Comparison of ENCODE assay signal across 21 cellular contexts in genomic region chr11:122804796-122805195, GRCh38. TPM values are rescaled to one million over a fixed set of nuclear protein-coding genes. Genes with fewer than 3 reads are reported as not detected.
A peak's percentile ranks its signal among the peaks of the same experiment; 100 is the strongest.
DNase-seq lines count a peak whose midpoint lies in the region; ATAC-seq, FAIRE-seq and TF ChIP-seq lines count a peak whose summit lies in the region.
"Had no signal": no experiment of that assay in that cellular context is flagged by ENCODE, and none has a peak within 500 bp of the region (broad histone marks: within the 10 kb centered on the region; RNA-seq: fewer than 3 reads in every experiment).

No MANE protein-coding gene starts in this region.

- no peaks in the 10 kb centered on the region for H3K27me3 ChIP-seq in colonic mucosa

- no peak overlapping the region for H3K4me3 ChIP-seq in colonic mucosa

- H3K36me3 Mint-ChIP-seq in endothelial cell (ENCODE audit: low read depth, unreplicated experiment) (peaks cover 17% of the 10 kb centered on the region), osteocyte (ENCODE audit: unreplicated experiment) (peaks cover 7% of the 10 kb centered on the region)
- H3K36me3 Mint-ChIP-seq in natural killer cell treated with Interleukin-12 subunit alpha and Interleukin-12 subunit beta and Interleukin-15 and Interleukin-18, amount 100 ng/mL, for 72 hours: no peaks in the 10 kb centered on the region

- peak overlapping the region; percentile 95 for H3K27ac Mint-ChIP-seq in endothelial cell (ENCODE audit: unreplicated experiment)
- peak overlapping the region; percentile 92 for H3K27ac Mint-ChIP-seq in osteocyte (ENCODE audit: unreplicated experiment)
- no peak overlapping the region for H3K27ac Mint-ChIP-seq in natural killer cell treated with Interleukin-12 subunit alpha and Interleukin-12 subunit beta and Interleukin-15 and Interleukin-18, amount 100 ng/mL, for 72 hours
- H3K27ac Mint-ChIP-seq: activated CD4-positive, alpha-beta T cell treated with anti-CD3 and anti-CD28 coated beads for 36 hours; activated T-helper 1 cell treated with anti-CD3 and anti-CD28 coated beads, Interleukin-12 subunit alpha, Interleukin-12 subunit beta, Interleukin-2, Interleukin-4 antibody, amounts not matched to agents 30 ng/mL and 10 ng/mL and 1 ng/mL, durations not matched to agents 14 hours and 24 hours and 36 hours; T-helper 1 cell treated with Interleukin-12 subunit alpha and Interleukin-12 subunit beta and Interleukin-4 antibody, amounts not matched to agents 30 μg/mL and 1 μg/mL, for 36 hours had no signal

- intact Hi-C loops in colonic mucosa (cut with DNase I): no loop called here

- no peaks in the 10 kb centered on the region for H3K4me1 ChIP-seq in colonic mucosa

- H3K36me3 ChIP-seq in colonic mucosa: no peaks in the 10 kb centered on the region

- no peak for TF ChIP-seq CTCF in RWPE1 (conservative IDR thresholded peaks at IDR 0.05; ENCODE audit: low read depth)
- TF ChIP-seq CTCF in endothelial cell (IDR thresholded peaks at IDR 0.05; ENCODE audit: unreplicated experiment): no peak
- no peak for TF ChIP-seq CTCF in osteocyte (IDR thresholded peaks at IDR 0.05)
- TF ChIP-seq CTCF in colonic mucosa (IDR thresholded peaks at IDR 0.05): no peak

- CTCF ChIA-PET in RWPE1 (lab: Yijun Ruan, JAX): no interaction called here

- POLR2A ChIA-PET in RWPE1 (lab: Yijun Ruan, JAX; ENCODE audit: low non-redundant PET): no interaction called here

- FAIRE-seq in GM12891 (lab: Jason Lieb, UNC): peak; percentile 38
- FAIRE-seq: GM18507, H54, urothelium cell line had no signal

- no peak for DNase-seq in GM12891 (ENCODE audit: insufficient read length, low spot score)
- DNase-seq in RWPE1 (ENCODE audit: low spot score): peak; percentile 65
- no peak for DNase-seq in endothelial cell (ENCODE audit: low spot score)
- DNase-seq in osteocyte (ENCODE audit: extremely low spot score, unreplicated experiment): no peak
- no peak for DNase-seq in activated gamma-delta T cell treated with Interleukin-2 at 50 U/mL for 16 hours
- DNase-seq in colonic mucosa: no peak
- no peak for DNase-seq in natural killer cell treated with Interleukin-12 subunit alpha and Interleukin-12 subunit beta and Interleukin-15 and Interleukin-18, amount 100 ng/mL, for 72 hours (ENCODE audit: low spot score)
- DNase-seq: activated CD4-positive, alpha-beta T cell treated with anti-CD3 and anti-CD28 coated beads for 36 hours; effector memory CD4-positive, alpha-beta T cell; GDM1; KG1; NCI-H146; NCI-H526; stimulated activated CD8-positive, alpha-beta memory T cell treated with anti-CD3 and anti-CD28 coated beads, Interleukin-4, amount 100 ng/mL, for 48 hours had no signal

- H3K4me3 Mint-ChIP-seq in endothelial cell (ENCODE audit: unreplicated experiment) (peak overlapping the region; percentile 29), osteocyte (ENCODE audit: unreplicated experiment) (no peak overlapping the region)
- no peak overlapping the region for H3K4me3 Mint-ChIP-seq in natural killer cell treated with Interleukin-12 subunit alpha and Interleukin-12 subunit beta and Interleukin-15 and Interleukin-18, amount 100 ng/mL, for 72 hours
- H3K4me3 Mint-ChIP-seq: activated CD4-positive, alpha-beta T cell treated with anti-CD3 and anti-CD28 coated beads for 36 hours; activated T-helper 1 cell treated with anti-CD3 and anti-CD28 coated beads, Interleukin-12 subunit alpha, Interleukin-12 subunit beta, Interleukin-2, Interleukin-4 antibody, amounts not matched to agents 30 ng/mL and 10 ng/mL and 1 ng/mL, durations not matched to agents 14 hours and 24 hours and 36 hours; CD14-positive monocyte; T-helper 1 cell treated with Interleukin-12 subunit alpha and Interleukin-12 subunit beta and Interleukin-4 antibody, amounts not matched to agents 30 μg/mL and 1 μg/mL, for 36 hours had no signal

- no peaks in the 10 kb centered on the region for H3K9me3 ChIP-seq in colonic mucosa

- H3K9me3 Mint-ChIP-seq in endothelial cell (ENCODE audit: unreplicated experiment): no peaks in the 10 kb centered on the region
- no peaks in the 10 kb centered on the region for H3K9me3 Mint-ChIP-seq in osteocyte (ENCODE audit: unreplicated experiment)
- no peaks in the 10 kb centered on the region for H3K9me3 Mint-ChIP-seq in natural killer cell treated with Interleukin-12 subunit alpha and Interleukin-12 subunit beta and Interleukin-15 and Interleukin-18, amount 100 ng/mL, for 72 hours
- H3K9me3 Mint-ChIP-seq: activated T-helper 1 cell treated with anti-CD3 and anti-CD28 coated beads, Interleukin-12 subunit alpha, Interleukin-12 subunit beta, Interleukin-2, Interleukin-4 antibody, amounts not matched to agents 30 ng/mL and 10 ng/mL and 1 ng/mL, durations not matched to agents 14 hours and 24 hours and 36 hours; CD14-positive monocyte; T-helper 1 cell treated with Interleukin-12 subunit alpha and Interleukin-12 subunit beta and Interleukin-4 antibody, amounts not matched to agents 30 μg/mL and 1 μg/mL, for 36 hours had no signal

- peaks cover 5% of the 10 kb centered on the region for H3K27me3 Mint-ChIP-seq in endothelial cell (ENCODE audit: unreplicated experiment)
- H3K27me3 Mint-ChIP-seq in osteocyte (ENCODE audit: unreplicated experiment): no peaks in the 10 kb centered on the region
- H3K27me3 Mint-ChIP-seq in natural killer cell treated with Interleukin-12 subunit alpha and Interleukin-12 subunit beta and Interleukin-15 and Interleukin-18, amount 100 ng/mL, for 72 hours: no peaks in the 10 kb centered on the region
- H3K27me3 Mint-ChIP-seq: activated CD4-positive, alpha-beta T cell treated with anti-CD3 and anti-CD28 coated beads for 36 hours had no signal

- no peak for ATAC-seq in natural killer cell treated with Interleukin-12 subunit alpha and Interleukin-12 subunit beta and Interleukin-15 and Interleukin-18, amount 100 ng/mL, for 72 hours
- no peak for ATAC-seq in HG03280 (IDR thresholded peaks at IDR 0.05; ENCODE audit: unreplicated experiment)
- ATAC-seq: activated CD4-positive, alpha-beta T cell treated with anti-CD3 and anti-CD28 coated beads for 36 hours had no signal

- peak overlapping the region; percentile 96 for H3K27ac ChIP-seq in RWPE1
- no peak overlapping the region for H3K27ac ChIP-seq in colonic mucosa

- H3K4me1 Mint-ChIP-seq in endothelial cell (ENCODE audit: unreplicated experiment) (peaks cover 32% of the 10 kb centered on the region), osteocyte (ENCODE audit: unreplicated experiment) (peaks cover 62% of the 10 kb centered on the region)
- H3K4me1 Mint-ChIP-seq in natural killer cell treated with Interleukin-12 subunit alpha and Interleukin-12 subunit beta and Interleukin-15 and Interleukin-18, amount 100 ng/mL, for 72 hours (ENCODE audit: low read depth in 2 of 2): peaks cover 25 to 36% of the 10 kb centered on the region in 2 donors

- TF ChIP-seq POLR2A in GM12891 (IDR thresholded peaks at IDR 0.05; ENCODE audit: low read depth, low read length): no peak

- no peak overlapping the region for H3K9ac ChIP-seq in colonic mucosa (ENCODE audit: low read depth in 2 of 2, low read length in 2 of 2)

TF ChIP-seq in GM12891, 5 proteins besides CTCF, POLR2A, EP300 and RAD21:
- TF ChIP-seq POLR2AphosphoS5 (IDR thresholded peaks at IDR 0.05; ENCODE audit: low read depth, low read length) (no peak), TAF1 (IDR thresholded peaks at IDR 0.05; ENCODE audit: low read depth, low read length) (no peak), SPI1 (IDR thresholded peaks at IDR 0.05; ENCODE audit: low read depth, low read length) (no peak), PAX5 (IDR thresholded peaks at IDR 0.05; ENCODE audit: insufficient read depth, low read length, severe bottlenecking) (no peak), POU2F2 (IDR thresholded peaks at IDR 0.05; ENCODE audit: low read depth, low read length) (no peak)
TF ChIP-seq in GM12891: peak in this region for 0.

RNA-seq across cellular contexts. Expression of gene CRTAM, which starts 33.5 kb away (rescaled TPM):
- 0.94 TPM for polyA plus RNA-seq in GM12891 (2012; ENCODE audit: low read depth, missing spikeins)
- total RNA-seq in endothelial cell (ENCODE audit: unreplicated experiment) (not detected), osteocyte (not detected in 2 replicates), colonic mucosa (not detected)
- total RNA-seq in natural killer cell treated with Interleukin-12 subunit alpha and Interleukin-12 subunit beta and Interleukin-15 and Interleukin-18, amount 100 ng/mL, for 72 hours: 1 to 10 TPM in 1 of 2 donors, under 1 TPM in 1; 0.98 to 2.9 TPM

Comparison
In these comparisons a context has a peak if more than half of its experiments do, and no peak if none do; other contexts are left out.
1. H3K27ac Mint-ChIP-seq: peak in endothelial cell (single experiment) and osteocyte (single experiment); none in natural killer cell treated with Interleukin-12 subunit alpha and Interleukin-12 subunit beta and Interleukin-15 and Interleukin-18, amount 100 ng/mL, for 72 hours (0 of 2).